9 cellular contexts compared by ENCODE assay signal in genomic region chr1:168112673-168113305, GRCh38. TPM values are rescaled to one million over a fixed set of nuclear protein-coding genes. Genes with fewer than 3 reads are reported as not detected.
DNase-seq lines count a peak whose midpoint lies in the region; ATAC-seq and TF ChIP-seq lines count a peak whose summit lies in the region.
"Had no signal": no experiment of that assay in that cellular context is flagged by ENCODE, and none has a peak within 500 bp of the region (broad histone marks: within the 10 kb centered on the region; RNA-seq: fewer than 3 reads in every experiment).

No MANE protein-coding gene starts in this region.

- ATAC-seq in Panc1 (0 out of 2 replicates have a peak, but pooled peaks have one; percentile 38), GM21423 (IDR thresholded peaks at IDR 0.05; ENCODE audit: unreplicated experiment) (no peak), GM21381 (IDR thresholded peaks at IDR 0.05; ENCODE audit: unreplicated experiment) (no peak)
- ATAC-seq: pancreas had no signal

- no peak for TF ChIP-seq CTCF in Panc1 (IDR thresholded peaks at IDR 0.05)
- TF ChIP-seq CTCF in mammary epithelial cell (conservative IDR thresholded peaks at IDR 0.05 in 1 of 2, IDR thresholded peaks at IDR 0.05 in 1 of 2; ENCODE audit: extremely low read depth in 1 of 2, insufficient read depth in 1 of 2, low read depth in 1 of 2, low read length in 2 of 2), result no peak

- 18% methylated on average over 6 of the region's 6 CpGs for WGBS in mammary epithelial cell (ENCODE audit: low coverage, missing lambda C conversion rate)

- peak; percentile 78 for DNase-seq in A172 (ENCODE audit: low spot score)
- peak; percentile 40 for DNase-seq in HCEC 1CT
- DNase-seq in Panc1 (ENCODE audit: low read depth, low spot score), result no peak
- peak; percentile 99 for DNase-seq in mammary epithelial cell
- DNase-seq in stimulated activated CD4-positive, alpha-beta T cell treated with anti-CD3 and anti-CD28 coated beads, Interleukin-12 subunit alpha, Interleukin-12 subunit beta, amount 100 ng/mL, for 24 hours (ENCODE audit: low read depth in 2 of 2), result peak; percentile 14 to 57
- no peak for DNase-seq in SIG-M5 (lab: John Stamatoyannopoulos, UW)

- in situ Hi-C loops in Panc1 (cut with HindIII; ENCODE audit: low pct_unique_long_range_greater_than_20kb, low sequenced_read_pairs), result no loop called here
- in situ Hi-C loops in mammary epithelial cell (cut with MboI; ENCODE audit: low sequenced_read_pairs in 2 of 2), result loop anchor here in 1 of 2 donors (10.0 kb wide), 1 partner anchor 62 kb away; the partner anchor contains the start of gene TIPRL

- H3K27ac ChIP-seq in Panc1 (ENCODE audit: low read length) (no peak overlapping the region), mammary epithelial cell (ENCODE audit: insufficient read depth, low read depth, low read length) (peak overlapping the region; percentile 71)
- H3K27ac ChIP-seq: pancreas had no signal

- H3K36me3 ChIP-seq in Panc1 (ENCODE audit: control insufficient read depth, insufficient read depth, low read length) (no peaks in the 10 kb centered on the region), mammary epithelial cell (ENCODE audit: insufficient read depth, low read length) (no peaks in the 10 kb centered on the region)
- H3K36me3 ChIP-seq: pancreas had no signal

- peak overlapping the region; percentile 76 for H3K4me2 ChIP-seq in mammary epithelial cell (ENCODE audit: insufficient read depth, low read depth, low read length)

- peak overlapping the region; percentile 37 for H3K9ac ChIP-seq in mammary epithelial cell (ENCODE audit: insufficient read depth, low read length)

- peak overlapping the region; percentile 91 for H2AFZ ChIP-seq in mammary epithelial cell (ENCODE audit: low read depth, low read length)

- dilution Hi-C loops in mammary epithelial cell (cut with HindIII; ENCODE audit: low sequenced_read_pairs), result no loop called here

- H4K20me1 ChIP-seq in mammary epithelial cell (ENCODE audit: insufficient read depth, low read length), result no peaks in the 10 kb centered on the region

- peaks cover 5% of the 10 kb centered on the region for H3K79me2 ChIP-seq in mammary epithelial cell (ENCODE audit: insufficient read depth, low read length)

- H3K4me3 ChIP-seq in Panc1 (ENCODE audit: low read depth in 2 of 2, low read length in 2 of 2) (no peak overlapping the region), mammary epithelial cell (replicated peaks in 1 of 3; ENCODE audit: insufficient read depth in 1 of 3, low read depth in 2 of 3, low read length in 3 of 3) (no peak overlapping the region)
- H3K4me3 ChIP-seq: pancreas had no signal

- H3K4me1 ChIP-seq in Panc1 (ENCODE audit: control insufficient read depth, insufficient read depth, low read length) (no peaks in the 10 kb centered on the region), mammary epithelial cell (ENCODE audit: insufficient read depth, low read length) (peaks cover 37% of the 10 kb centered on the region)

- no peaks in the 10 kb centered on the region for H3K9me3 ChIP-seq in Panc1 (ENCODE audit: control insufficient read depth, insufficient read depth, low read depth, low read length)
- no peaks in the 10 kb centered on the region for H3K9me3 ChIP-seq in mammary epithelial cell (replicated peaks; ENCODE audit: insufficient read depth, low read length)
- H3K9me3 ChIP-seq: pancreas had no signal

- BruUV-seq in Panc1 (replicated peaks; lab: Mats Ljungman, UMichigan) (no TSS peak), mammary epithelial cell (replicated peaks; lab: Mats Ljungman, UMichigan) (no TSS peak)

- POLR2A ChIA-PET in Panc1 (lab: Charles Lee), result no interaction called here

- CTCF ChIA-PET in Panc1 (lab: Charles Lee), result no interaction called here
- CTCF ChIA-PET in mammary epithelial cell (lab: Charles Lee; ENCODE audit: low non-redundant PET), result interaction anchor here (0.5 to 0.9 kb wide), 2 partner anchors 36 to 1214 kb away, joined by 3 to 5 read pairs; no protein-coding TSS in a partner anchor

- H3K27me3 ChIP-seq in Panc1 (ENCODE audit: control insufficient read depth, insufficient read depth, low read length) (no peaks in the 10 kb centered on the region), mammary epithelial cell (ENCODE audit: insufficient read depth, low read length) (no peaks in the 10 kb centered on the region)
- H3K27me3 ChIP-seq: pancreas had no signal

- intact Hi-C loops in Panc1 (cut with micrococcal nuclease; ENCODE audit: unreplicated experiment) (no loop called here), mammary epithelial cell (cut with micrococcal nuclease) (loop anchor here (1.0 to 2.0 kb wide), 2 partner anchors 24 to 67 kb away; partner anchors contain the start of gene GPR161)

RNA-seq across cellular contexts. Expression of gene GPR161, which starts 23.9 kb away (rescaled TPM):
- total RNA-seq in A172 (2014; rRNA removed; shearing (Covaris generic)), result 26.0 and 26.1 TPM in 2 replicates
- total RNA-seq in Panc1 (2021; ENCODE audit: unreplicated experiment) (2.4 TPM), mammary epithelial cell (10 to 100 TPM; 15.0 to 27.1 TPM)
- polyA plus RNA-seq in Panc1 (2012; ENCODE audit: insufficient read length), result 2.2 TPM
- polyA plus RNA-seq in mammary epithelial cell, result 17.8 TPM
- polyA minus RNA-seq in mammary epithelial cell, result 60.3 TPM

Comparison
In these comparisons a context has a peak if more than half of its experiments do, and no peak if none do; other contexts are left out.
1. DNase-seq: peak in A172 (single experiment), HCEC 1CT (single experiment), mammary epithelial cell (single experiment) and stimulated activated CD4-positive, alpha-beta T cell treated with anti-CD3 and anti-CD28 coated beads, Interleukin-12 subunit alpha, Interleukin-12 subunit beta, amount 100 ng/mL, for 24 hours (2 of 2); none in Panc1 (single experiment) and SIG-M5 (single experiment).